Comparison of ENCODE assay signal across 1 cellular context in genomic region chr11:125111341-125112234, GRCh38.
TF ChIP-seq lines count a peak whose summit lies in the region.

TMEM218 (minus strand) TSS chr11:125111626; CDS start chr11:125102241, 9,385 bp downstream.

TF ChIP-seq in HepG2, 621 proteins besides CTCF, POLR2A, EP300 and RAD21 (continued from another document and continues in another):
- TF ChIP-seq LRRFIP1 (CRISPR knock-in tag; conservative IDR thresholded peaks at IDR 0.05) (no peak), SP5 (CRISPR knock-in tag; IDR thresholded peaks at IDR 0.05; ENCODE audit: borderline replicate concordance, low read depth) (0 out of 2 replicates have a peak, but pooled peaks have one; percentile 7), KIAA2018 (CRISPR knock-in tag; IDR thresholded peaks at IDR 0.05; ENCODE audit: borderline replicate concordance) (no peak), ZNF577 (CRISPR knock-in tag; IDR thresholded peaks at IDR 0.05; ENCODE audit: borderline replicate concordance, low read depth) (no peak), PHF21A (CRISPR knock-in tag; IDR thresholded peaks at IDR 0.05) (peak; percentile 85), NR2F1 (CRISPR knock-in tag; IDR thresholded peaks at IDR 0.05) (peak in 1 of 2 experiments; percentile 12; a peak in 1 of 4 replicates), ZMYM4 (CRISPR knock-in tag; IDR thresholded peaks at IDR 0.05) (peak; percentile 95), CEBPB (IDR thresholded peaks at IDR 0.05; ENCODE audit: borderline replicate concordance, low read depth, low read length) (no peak), YEATS4 (CRISPR knock-in tag; IDR thresholded peaks at IDR 0.05; ENCODE audit: borderline replicate concordance) (peak; percentile 31), ZNF333 (CRISPR knock-in tag; IDR thresholded peaks at IDR 0.05; ENCODE audit: borderline replicate concordance) (no peak), ZNF343 (CRISPR knock-in tag; IDR thresholded peaks at IDR 0.05) (no peak), MAFK (conservative IDR thresholded peaks at IDR 0.05 in 1 of 2, IDR thresholded peaks at IDR 0.05 in 1 of 2; ENCODE audit: low read length in 2 of 2) (peak in 1 of 2 experiments; percentile 19; a peak in 1 of 4 replicates), NONO (IDR thresholded peaks at IDR 0.05) (no peak), NONO (CRISPR knock-in tag; conservative IDR thresholded peaks at IDR 0.05) (peak; percentile 66), ZNF354B (CRISPR knock-in tag; IDR thresholded peaks at IDR 0.05) (no peak), TRIM24 (CRISPR knock-in tag; IDR thresholded peaks at IDR 0.05) (no peak), ZNF549 (CRISPR knock-in tag; IDR thresholded peaks at IDR 0.05) (no peak), MBD4 (IDR thresholded peaks at IDR 0.05; ENCODE audit: borderline replicate concordance, low read length) (no peak), HOMEZ (CRISPR knock-in tag; IDR thresholded peaks at IDR 0.05; ENCODE audit: low read depth) (peak; percentile 68; the same call in 1 of the 2 replicates), TRIM22 (IDR thresholded peaks at IDR 0.05) (no peak), ZNF251 (CRISPR knock-in tag; IDR thresholded peaks at IDR 0.05) (no peak), ZNF451 (CRISPR knock-in tag; IDR thresholded peaks at IDR 0.05) (no peak), NCOR1 (IDR thresholded peaks at IDR 0.05; ENCODE audit: borderline replicate concordance, low read length) (peak; percentile 52; the same call in 1 of the 2 replicates), THYN1 (CRISPR knock-in tag; IDR thresholded peaks at IDR 0.05; ENCODE audit: borderline replicate concordance, low read depth) (no peak), ZHX2 (IDR thresholded peaks at IDR 0.05; ENCODE audit: low read depth) (peak; percentile 65; the same call in 1 of the 2 replicates), ZHX2 (CRISPR knock-in tag; IDR thresholded peaks at IDR 0.05; ENCODE audit: borderline replicate concordance) (no peak), ATF5 (CRISPR knock-in tag; IDR thresholded peaks at IDR 0.05; ENCODE audit: low read depth) (no peak), HMGXB4 (CRISPR knock-in tag; IDR thresholded peaks at IDR 0.05; ENCODE audit: borderline replicate concordance in 1 of 2, low read depth in 1 of 2) (0 out of 4 replicates have a peak, but pooled peaks of 1 of the 2 experiments have one; percentile 21), MAX (IDR thresholded peaks at IDR 0.05) (peak; percentile 73), SOX13 (IDR thresholded peaks at IDR 0.05) (no peak), SOX13 (CRISPR knock-in tag; conservative IDR thresholded peaks at IDR 0.05 in 1 of 2, IDR thresholded peaks at IDR 0.05 in 1 of 2) (no peak), ZSCAN29 (CRISPR knock-in tag; conservative IDR thresholded peaks at IDR 0.05) (no peak), SAP130 (CRISPR knock-in tag; IDR thresholded peaks at IDR 0.05; ENCODE audit: low read depth) (peak; percentile 66), ZNF34 (CRISPR knock-in tag; IDR thresholded peaks at IDR 0.05; ENCODE audit: borderline replicate concordance) (no peak), KDM5B (CRISPR knock-in tag; IDR thresholded peaks at IDR 0.05; ENCODE audit: borderline replicate concordance) (peak; percentile 74; the same call in 1 of the 2 replicates), TBL1XR1 (IDR thresholded peaks at IDR 0.05; ENCODE audit: borderline replicate concordance, low read length, partially characterized antibody) (no peak)
